In genomic region chr10:58661336-58661735, GRCh38 we compare ENCODE assay signal across 21 cellular contexts.
A peak's percentile ranks its signal among the peaks of the same experiment; 100 is the strongest.
DNase-seq lines count a peak whose midpoint lies in the region; FAIRE-seq and TF ChIP-seq lines count a peak whose summit lies in the region.
"Had no signal": no experiment of that assay in that cellular context is flagged by ENCODE, and none has a peak within 500 bp of the region (broad histone marks: within the 10 kb centered on the region; RNA-seq: fewer than 3 reads in every experiment).

No MANE protein-coding gene starts in this region.

- TF ChIP-seq CTCF in AG10803 (conservative IDR thresholded peaks at IDR 0.05; ENCODE audit: low read length) (no peak), bronchial epithelial cell (IDR thresholded peaks at IDR 0.05; ENCODE audit: insufficient read depth, low read length, severe bottlenecking) (no peak)

- intact Hi-C loops in cardiac septum (cut with DNase I) = no loop called here

- no peaks in the 10 kb centered on the region for H3K27me3 ChIP-seq in bronchial epithelial cell (ENCODE audit: control insufficient read depth, insufficient read depth, low read length)
- H3K27me3 ChIP-seq: ascending aorta, hepatocyte, sigmoid colon, vagina had no signal

- DNase-seq in AG10803 (ENCODE audit: low read depth) (peak; percentile 68), NCI-H226 (peak; percentile 35), bronchial epithelial cell (ENCODE audit: low read depth) (peak; percentile 88), kidney tubule cell (ENCODE audit: low spot score) (peak; percentile 57), NCI-H510A (lab: John Stamatoyannopoulos, UW) (no peak), cardiac septum (ENCODE audit: low spot score) (no peak), glomerular visceral epithelial cell (ENCODE audit: extremely low spot score) (no peak), NCI-H524 treated with DMSO at 0.1 percent for 48 hours (lab: John Stamatoyannopoulos, UW) (no peak)
- DNase-seq: activated CD4-positive, alpha-beta T cell treated with anti-CD3 and anti-CD28 coated beads, Interleukin-2, amount 10 ng/mL, durations not matched to agents 24 days and 14 days; activated CD8-positive, alpha-beta memory T cell treated with anti-CD3 and anti-CD28 coated beads, Interleukin-2, amount 50 U/mL, for 4 hours; COR-L47; dermis blood vessel endothelial cell; NCI-H446; nucleus accumbens; SHP77 treated with DMSO at 0.1 percent for 48 hours; sigmoid colon; stimulated activated CD4-positive, alpha-beta T cell treated with anti-CD3 and anti-CD28 coated beads, Interleukin-2, amount 100 ng/mL, for 48 hours; T-helper 9 cell had no signal

- H3K4me3 ChIP-seq in AG10803 (ENCODE audit: low read length) (0 out of 2 replicates have a peak overlapping the region, but pooled peaks have one; percentile 1), bronchial epithelial cell (ENCODE audit: low read depth, low read length) (no peak overlapping the region)
- H3K4me3 ChIP-seq: ascending aorta, hepatocyte, sigmoid colon, vagina had no signal

- no peaks in the 10 kb centered on the region for H3K36me3 ChIP-seq in bronchial epithelial cell (ENCODE audit: control insufficient read depth, insufficient read depth, low read length)
- H3K36me3 ChIP-seq: ascending aorta, sigmoid colon, vagina had no signal

- no peak for FAIRE-seq in bronchial epithelial cell (lab: Jason Lieb, UNC)

Comparison
In these comparisons a context has a peak if more than half of its experiments do, and no peak if none do; other contexts are left out.
1. DNase-seq: peak in AG10803 (single experiment), NCI-H226 (single experiment), bronchial epithelial cell (single experiment) and kidney tubule cell (single experiment); none in NCI-H510A (single experiment), cardiac septum (single experiment), glomerular visceral epithelial cell (single experiment) and NCI-H524 treated with DMSO at 0.1 percent for 48 hours (single experiment).